1 cellular context compared by ENCODE assay signal in genomic region chr2:25293958-25294513, GRCh38.
TF ChIP-seq lines count a peak whose summit lies in the region.

No MANE protein-coding gene starts in this region.

TF ChIP-seq in GM23338, 12 proteins besides CTCF, POLR2A, EP300 and RAD21 (continued from another document):
- no peak for TF ChIP-seq REST (IDR thresholded peaks at IDR 0.05; ENCODE audit: unreplicated experiment)
- TF ChIP-seq ZNF114 (CRISPR knock-in tag; IDR thresholded peaks at IDR 0.05), result no peak
- no peak for TF ChIP-seq CREB1 (CRISPR knock-in tag; IDR thresholded peaks at IDR 0.05; ENCODE audit: low read depth)
- no peak for TF ChIP-seq EZH2 (IDR thresholded peaks at IDR 0.05; ENCODE audit: low read depth, unreplicated experiment)
